Comparison of ENCODE assay signal across 19 cellular contexts in genomic region chr22:47552541-47553205, GRCh38.
"Had no signal": no experiment of that assay in that cellular context is flagged by ENCODE, and none has a peak within 500 bp of the region (broad histone marks: within the 10 kb centered on the region; RNA-seq: fewer than 3 reads in every experiment).

No MANE protein-coding gene starts in this region.

- H3K27ac ChIP-seq: dorsolateral prefrontal cortex, stomach, thoracic aorta, transverse colon had no signal

- FAIRE-seq: endometrium, frontal cortex, small intestine had no signal

- H3K36me3 ChIP-seq: stomach, thoracic aorta, transverse colon had no signal

- H3K4me3 ChIP-seq: dorsolateral prefrontal cortex, stomach, thoracic aorta, transverse colon had no signal

- ATAC-seq: esophagus mucosa; left colon; naive thymus-derived CD4-positive, alpha-beta T cell; right cardiac atrium had no signal

- H3K27me3 ChIP-seq: transverse colon had no signal

- H3K9me3 ChIP-seq: stomach, thoracic aorta, transverse colon had no signal

- DNase-seq: cortex of kidney; dorsolateral prefrontal cortex; effector memory CD4-positive, alpha-beta T cell; immature natural killer cell; left colon; mesendoderm; naive thymus-derived CD4-positive, alpha-beta T cell; nephron progenitor cell; right cardiac atrium; small intestine; stimulated activated CD4-positive, alpha-beta T cell treated with anti-CD3 and anti-CD28 coated beads, Interleukin-12 subunit alpha, Interleukin-12 subunit beta, amount 100 ng/mL, for 4 hours; stimulated activated naive CD4-positive, alpha-beta T cell; stomach; substantia nigra; transverse colon had no signal

- H3K4me1 ChIP-seq: stomach, transverse colon had no signal
